Comparison of ENCODE assay signal across 30 cellular contexts in the genomic region with DNA sequence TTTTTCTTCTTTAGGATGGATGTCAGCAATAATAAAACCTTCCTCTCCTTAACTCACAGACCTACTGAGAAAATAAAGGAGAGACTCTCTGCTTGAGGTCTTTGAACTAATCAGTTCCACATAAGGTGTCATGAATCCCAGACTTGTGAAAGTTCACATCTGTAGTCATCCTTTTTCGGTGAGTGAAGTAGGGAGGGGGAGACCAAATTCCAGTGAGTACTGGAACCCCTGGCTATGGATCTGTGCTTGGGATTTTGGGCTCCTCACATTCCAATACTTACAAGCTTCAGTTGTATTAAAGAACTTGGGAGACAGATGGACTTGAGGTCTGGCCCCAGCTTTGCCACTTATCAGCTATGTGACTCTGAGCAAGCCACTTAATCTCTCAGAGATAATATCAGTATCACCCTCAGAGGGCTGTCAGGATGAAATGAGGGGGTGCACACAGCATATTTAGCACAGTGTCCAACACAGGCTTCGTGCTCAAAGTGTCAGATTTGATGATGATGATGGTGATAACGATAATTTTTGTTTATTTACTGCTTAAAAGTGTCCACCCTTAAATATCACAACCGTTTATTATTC.
"Had no signal": no experiment of that assay in that cellular context is flagged by ENCODE, and none has a peak within 500 bp of the region (broad histone marks: within the 10 kb centered on the region; RNA-seq: fewer than 3 reads in every experiment).

No MANE protein-coding gene starts in this region.

- H3K4me1 Mint-ChIP-seq: activated CD8-positive, alpha-beta memory T cell treated with anti-CD3 and anti-CD28 coated beads, Interleukin-2, amount 10 ng/mL, durations not matched to agents 7 days and 5 days; central memory CD8-positive, alpha-beta T cell; natural killer cell had no signal

- H3K9me3 Mint-ChIP-seq: activated T-cell treated with anti-CD3 and anti-CD28 coated beads, Interleukin-2, amount 50 U/mL, for 72 hours; central memory CD8-positive, alpha-beta T cell; dendritic cell treated with granulocyte-macrophage colony-stimulating factor and Interleukin-4, amounts not matched to agents 40 ng/mL and 50 ng/mL, for 4 days; natural killer cell; neural progenitor cell had no signal

- H3K9ac ChIP-seq: neural progenitor cell, parathyroid adenoma had no signal

- H3K27ac Mint-ChIP-seq: activated CD8-positive, alpha-beta memory T cell treated with anti-CD3 and anti-CD28 coated beads, Interleukin-2, amount 10 ng/mL, durations not matched to agents 7 days and 5 days; activated CD8-positive, alpha-beta T cell treated with anti-CD3 and anti-CD28 coated beads, Interleukin-2, amount 10 ng/mL, durations not matched to agents 7 days and 5 days; activated naive CD8-positive, alpha-beta T cell; activated T-cell treated with anti-CD3 and anti-CD28 coated beads, Interleukin-2, amount 50 U/mL, for 72 hours; dendritic cell treated with granulocyte-macrophage colony-stimulating factor and Interleukin-4, amounts not matched to agents 40 ng/mL and 50 ng/mL, for 4 days; endodermal cell; natural killer cell; neural progenitor cell; WTC11 had no signal

- H3K4me2 ChIP-seq: neural progenitor cell had no signal

- H3K4me3 ChIP-seq: esophagus squamous epithelium, left lung, lower lobe of right lung, neural progenitor cell, psoas muscle, sigmoid colon, suprapubic skin, tibial artery, upper lobe of right lung had no signal

- H3K27me3 Mint-ChIP-seq: activated naive CD8-positive, alpha-beta T cell; central memory CD8-positive, alpha-beta T cell; dendritic cell treated with granulocyte-macrophage colony-stimulating factor and Interleukin-4, amounts not matched to agents 40 ng/mL and 50 ng/mL, for 4 days had no signal

- H3K36me3 Mint-ChIP-seq: activated naive CD8-positive, alpha-beta T cell; natural killer cell; neural progenitor cell; WTC11 had no signal

- H3K27ac ChIP-seq: left lung, lower lobe of right lung, neural progenitor cell, parathyroid adenoma, psoas muscle, sigmoid colon, suprapubic skin, tibial artery, upper lobe of right lung had no signal

- H3K4me3 Mint-ChIP-seq: activated CD8-positive, alpha-beta memory T cell treated with anti-CD3 and anti-CD28 coated beads, Interleukin-2, amount 10 ng/mL, durations not matched to agents 7 days and 5 days; activated CD8-positive, alpha-beta T cell treated with anti-CD3 and anti-CD28 coated beads, Interleukin-2, amount 10 ng/mL, durations not matched to agents 7 days and 5 days; activated naive CD8-positive, alpha-beta T cell; activated T-cell treated with anti-CD3 and anti-CD28 coated beads, Interleukin-2, amount 50 U/mL, for 72 hours; central memory CD8-positive, alpha-beta T cell; dendritic cell treated with granulocyte-macrophage colony-stimulating factor and Interleukin-4, amounts not matched to agents 40 ng/mL and 50 ng/mL, for 4 days; endodermal cell; natural killer cell; neural progenitor cell; WTC11 had no signal

- DNase-seq: activated CD4-positive, alpha-beta T cell treated with anti-CD3 and anti-CD28 coated beads for 1 hour; activated CD8-positive, alpha-beta memory T cell treated with anti-CD3 and anti-CD28 coated beads, Interleukin-2, amount 10 ng/mL, durations not matched to agents 7 days and 5 days; activated CD8-positive, alpha-beta T cell treated with anti-CD3 and anti-CD28 coated beads, Interleukin-2, amount 10 ng/mL, durations not matched to agents 7 days and 5 days; activated naive CD4-positive, alpha-beta T cell; activated T-cell treated with anti-CD3 and anti-CD28 coated beads, Interleukin-2, amount 50 U/mL, for 72 hours; anterior cingulate cortex; endodermal cell; esophagus squamous epithelium; glutamatergic neuron; left lung; lower lobe of right lung; mesenchymal stem cell; natural killer cell; occipital lobe; psoas muscle; sigmoid colon; small intestine; stimulated activated CD4-positive, alpha-beta T cell treated with anti-CD3 and anti-CD28 coated beads, Interleukin-1b, Interleukin-23, amount 100 ng/mL, for 48 hours; stimulated activated CD4-positive, alpha-beta T cell treated with anti-CD3 and anti-CD28 coated beads, Interleukin-4, amount 100 ng/mL, for 4 hours; stimulated activated CD8-positive, alpha-beta memory T cell treated with anti-CD3 and anti-CD28 coated beads, Interleukin-4, amount 100 ng/mL, for 48 hours; stimulated activated naive CD4-positive, alpha-beta T cell; tibial artery; upper lobe of right lung had no signal

- ATAC-seq: activated CD8-positive, alpha-beta memory T cell treated with anti-CD3 and anti-CD28 coated beads, Interleukin-2, amount 10 ng/mL, durations not matched to agents 7 days and 5 days; activated CD8-positive, alpha-beta T cell treated with anti-CD3 and anti-CD28 coated beads, Interleukin-2, amount 10 ng/mL, durations not matched to agents 7 days and 5 days; activated T-cell treated with anti-CD3 and anti-CD28 coated beads, Interleukin-2, amount 50 U/mL, for 72 hours; left lung; lower lobe of right lung; natural killer cell; psoas muscle; upper lobe of right lung; WTC11 had no signal

- H2AFZ ChIP-seq: neural progenitor cell, parathyroid adenoma had no signal

- H3K79me2 ChIP-seq: parathyroid adenoma had no signal

- H3K36me3 ChIP-seq: esophagus squamous epithelium, left lung, lower lobe of right lung, neural progenitor cell, sigmoid colon, suprapubic skin, tibial artery, upper lobe of right lung had no signal

- H3K4me1 ChIP-seq: left lung, lower lobe of right lung, neural progenitor cell, parathyroid adenoma, psoas muscle, sigmoid colon, tibial artery, upper lobe of right lung had no signal

- H3K27me3 ChIP-seq: esophagus squamous epithelium, left lung, neural progenitor cell, sigmoid colon, suprapubic skin, tibial artery, upper lobe of right lung had no signal
